23 cellular contexts compared by ENCODE assay signal in the genomic region with DNA sequence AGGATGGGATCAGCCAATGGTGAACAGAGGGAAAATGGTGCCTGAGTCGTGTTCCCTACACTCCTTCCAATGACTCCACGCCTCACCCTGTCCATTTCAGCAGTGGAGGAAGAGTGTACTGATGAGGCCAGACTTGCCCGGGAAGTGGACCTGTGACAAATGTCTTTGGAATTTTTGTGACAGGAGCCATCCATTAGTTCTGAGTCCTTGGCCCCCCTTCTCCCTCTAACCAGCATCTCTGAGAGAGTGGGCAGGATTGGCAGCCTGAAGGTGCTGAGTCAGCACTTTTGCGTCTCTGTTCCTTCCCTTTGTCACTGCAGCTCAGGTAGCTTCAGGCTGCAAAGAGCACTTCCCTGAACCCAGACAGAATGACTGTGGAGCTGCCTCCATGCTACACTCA. TPM values are rescaled to one million over a fixed set of nuclear protein-coding genes. Genes with fewer than 3 reads are reported as not detected.
DNase-seq lines count a peak whose midpoint lies in the region; ATAC-seq and TF ChIP-seq lines count a peak whose summit lies in the region.
"Had no signal": no experiment of that assay in that cellular context is flagged by ENCODE, and none has a peak within 500 bp of the region (broad histone marks: within the 10 kb centered on the region; RNA-seq: fewer than 3 reads in every experiment).

No MANE protein-coding gene starts in this region.

- H3K4me3 ChIP-seq in GM23338 (no peak overlapping the region), kidney epithelial cell (ENCODE audit: low read depth, low read length) (no peak overlapping the region), testis (no peak overlapping the region)
- H3K4me3 ChIP-seq: lower lobe of right lung, ovary had no signal

- no peaks in the 10 kb centered on the region for H4K20me1 ChIP-seq in GM23338 (replicated peaks; ENCODE audit: insufficient read depth)

- H3K4me1 ChIP-seq in GM23338 (ENCODE audit: insufficient read depth), result peaks cover 10% of the 10 kb centered on the region; the same call in 1 of the 2 replicates
- no peaks in the 10 kb centered on the region for H3K4me1 ChIP-seq in testis
- H3K4me1 ChIP-seq: lower lobe of right lung had no signal

- no peaks in the 10 kb centered on the region for H3K9me3 ChIP-seq in testis
- H3K9me3 ChIP-seq: lower lobe of right lung, ovary had no signal

- no peaks in the 10 kb centered on the region for H3F3A ChIP-seq in GM23338 (replicated peaks; ENCODE audit: low read depth)

- H3K27ac ChIP-seq in GM23338 (ENCODE audit: low read depth) (no peak overlapping the region), testis (no peak overlapping the region)
- H3K27ac ChIP-seq: lower lobe of right lung, ovary had no signal

- no peaks in the 10 kb centered on the region for H3K79me2 ChIP-seq in GM23338 (replicated peaks; ENCODE audit: insufficient read depth)

- WGBS in testis, 2 donors, result 66 to 76% methylated on average over 4 of the region's 4 CpGs

- H3K36me3 Mint-ChIP-seq in GM23338 (ENCODE audit: low read depth) (no peaks in the 10 kb centered on the region), natural killer cell (no peaks in the 10 kb centered on the region)
- H3K36me3 Mint-ChIP-seq: immature natural killer cell had no signal

- intact Hi-C loops in testis (cut with DNase I; ENCODE audit: low total_unique reads), result no loop called here
- intact Hi-C loops in natural killer cell (cut with micrococcal nuclease), result no loop called here

- DNase-seq in AG08395 (ENCODE audit: low spot score) (peak; percentile 45), GM23338 (ENCODE audit: low spot score) (peak; percentile 14), SW480 (ENCODE audit: low spot score) (peak; percentile 40), kidney epithelial cell (ENCODE audit: low read depth) (peak; percentile 28), testis (no peak), natural killer cell (no peak)
- DNase-seq: activated CD4-positive, alpha-beta T cell treated with anti-CD3 and anti-CD28 coated beads for 36 hours; activated CD8-positive, alpha-beta memory T cell treated with anti-CD3 and anti-CD28 coated beads, Interleukin-2, amount 50 U/mL, for 4 hours; activated gamma-delta T cell; amygdala; effector memory CD4-positive, alpha-beta T cell; immature natural killer cell; KG1; lower lobe of right lung; NCI-H1092 treated with DMSO at 0.1 percent for 48 hours; NCI-H82; stimulated activated CD4-positive, alpha-beta T cell treated with anti-CD3 and anti-CD28 coated beads, Interleukin-4, amount 100 ng/mL, for 1 hour had no signal

- H3K4me3 Mint-ChIP-seq in GM23338 (no peak overlapping the region), natural killer cell (no peak overlapping the region)
- H3K4me3 Mint-ChIP-seq: activated CD4-positive, alpha-beta T cell treated with anti-CD3 and anti-CD28 coated beads for 36 hours; immature natural killer cell had no signal

- no peaks in the 10 kb centered on the region for H3K36me3 ChIP-seq in GM23338 (ENCODE audit: insufficient read depth)
- H3K36me3 ChIP-seq in kidney epithelial cell (ENCODE audit: control insufficient read depth, insufficient read depth, low read length), result no peaks in the 10 kb centered on the region
- no peaks in the 10 kb centered on the region for H3K36me3 ChIP-seq in testis (ENCODE audit: low read depth, missing control alignments)
- H3K36me3 ChIP-seq: lower lobe of right lung, ovary had no signal

- H3K9me3 Mint-ChIP-seq in GM23338 (no peaks in the 10 kb centered on the region), natural killer cell (no peaks in the 10 kb centered on the region)

- peak; percentile 14; the same call in 2 of the 3 replicates for ATAC-seq in GM23338
- ATAC-seq in HG02623 (IDR thresholded peaks at IDR 0.05; ENCODE audit: unreplicated experiment), result no peak
- no peak for ATAC-seq in natural killer cell
- ATAC-seq in GM21529 (IDR thresholded peaks at IDR 0.05; ENCODE audit: unreplicated experiment), result no peak
- ATAC-seq: activated CD4-positive, alpha-beta T cell treated with anti-CD3 and anti-CD28 coated beads for 36 hours; SK-N-SH treated with all-trans-retinoic acid at 6 μM for 48 hours had no signal

- no peak overlapping the region for H3K4me2 ChIP-seq in GM23338

- peaks cover 14% of the 10 kb centered on the region for H3K4me1 Mint-ChIP-seq in GM23338
- H3K4me1 Mint-ChIP-seq in natural killer cell, result no peaks in the 10 kb centered on the region
- H3K4me1 Mint-ChIP-seq: activated CD4-positive, alpha-beta T cell treated with anti-CD3 and anti-CD28 coated beads for 36 hours; immature natural killer cell had no signal

- peaks cover 6% of the 10 kb centered on the region for H3K27me3 Mint-ChIP-seq in GM23338 (ENCODE audit: insufficient read depth, low read depth, poor library complexity)
- peaks cover 30 to 35% of the 10 kb centered on the region in 2 donors for H3K27me3 Mint-ChIP-seq in natural killer cell (ENCODE audit: low read depth in 2 of 2)

- no peak for TF ChIP-seq POLR2A in testis (IDR thresholded peaks at IDR 0.05)

- H3K27ac Mint-ChIP-seq in GM23338 (peak overlapping the region; percentile 60; the same call in 1 of the 2 replicates), natural killer cell (no peak overlapping the region)
- H3K27ac Mint-ChIP-seq: activated CD4-positive, alpha-beta T cell treated with anti-CD3 and anti-CD28 coated beads for 36 hours; immature natural killer cell had no signal

- H3K9me2 ChIP-seq in GM23338 (ENCODE audit: insufficient read depth), result no peaks in the 10 kb centered on the region

- H3K27me3 ChIP-seq in GM23338 (ENCODE audit: insufficient read depth) (no peaks in the 10 kb centered on the region), kidney epithelial cell (ENCODE audit: control insufficient read depth, insufficient read depth, low read length) (no peaks in the 10 kb centered on the region), testis (no peaks in the 10 kb centered on the region)
- H3K27me3 ChIP-seq: ovary had no signal

- no peak for TF ChIP-seq CTCF in GM23338 (conservative IDR thresholded peaks at IDR 0.05; ENCODE audit: low read depth in 2 of 2)
- no peak for TF ChIP-seq CTCF in kidney epithelial cell (IDR thresholded peaks at IDR 0.05; ENCODE audit: insufficient read depth, low read length, poor library complexity, severe bottlenecking)
- no peak for TF ChIP-seq CTCF in testis (IDR thresholded peaks at IDR 0.05)
- no peak for TF ChIP-seq CTCF in natural killer cell (IDR thresholded peaks at IDR 0.05)

- peak overlapping the region; percentile 80; the same call in 1 of the 2 replicates for H2AFZ ChIP-seq in GM23338

TF ChIP-seq in GM23338, 12 proteins besides CTCF, POLR2A, EP300 and RAD21:
- TF ChIP-seq EZH2phosphoT487 (IDR thresholded peaks at IDR 0.05; ENCODE audit: unreplicated experiment) (no peak), EZH2 (IDR thresholded peaks at IDR 0.05; ENCODE audit: low read depth, unreplicated experiment) (no peak), JUNB (IDR thresholded peaks at IDR 0.05; ENCODE audit: unreplicated experiment) (no peak), ZNF114 (CRISPR knock-in tag; IDR thresholded peaks at IDR 0.05) (no peak)
- TF ChIP-seq, protein P1, sequence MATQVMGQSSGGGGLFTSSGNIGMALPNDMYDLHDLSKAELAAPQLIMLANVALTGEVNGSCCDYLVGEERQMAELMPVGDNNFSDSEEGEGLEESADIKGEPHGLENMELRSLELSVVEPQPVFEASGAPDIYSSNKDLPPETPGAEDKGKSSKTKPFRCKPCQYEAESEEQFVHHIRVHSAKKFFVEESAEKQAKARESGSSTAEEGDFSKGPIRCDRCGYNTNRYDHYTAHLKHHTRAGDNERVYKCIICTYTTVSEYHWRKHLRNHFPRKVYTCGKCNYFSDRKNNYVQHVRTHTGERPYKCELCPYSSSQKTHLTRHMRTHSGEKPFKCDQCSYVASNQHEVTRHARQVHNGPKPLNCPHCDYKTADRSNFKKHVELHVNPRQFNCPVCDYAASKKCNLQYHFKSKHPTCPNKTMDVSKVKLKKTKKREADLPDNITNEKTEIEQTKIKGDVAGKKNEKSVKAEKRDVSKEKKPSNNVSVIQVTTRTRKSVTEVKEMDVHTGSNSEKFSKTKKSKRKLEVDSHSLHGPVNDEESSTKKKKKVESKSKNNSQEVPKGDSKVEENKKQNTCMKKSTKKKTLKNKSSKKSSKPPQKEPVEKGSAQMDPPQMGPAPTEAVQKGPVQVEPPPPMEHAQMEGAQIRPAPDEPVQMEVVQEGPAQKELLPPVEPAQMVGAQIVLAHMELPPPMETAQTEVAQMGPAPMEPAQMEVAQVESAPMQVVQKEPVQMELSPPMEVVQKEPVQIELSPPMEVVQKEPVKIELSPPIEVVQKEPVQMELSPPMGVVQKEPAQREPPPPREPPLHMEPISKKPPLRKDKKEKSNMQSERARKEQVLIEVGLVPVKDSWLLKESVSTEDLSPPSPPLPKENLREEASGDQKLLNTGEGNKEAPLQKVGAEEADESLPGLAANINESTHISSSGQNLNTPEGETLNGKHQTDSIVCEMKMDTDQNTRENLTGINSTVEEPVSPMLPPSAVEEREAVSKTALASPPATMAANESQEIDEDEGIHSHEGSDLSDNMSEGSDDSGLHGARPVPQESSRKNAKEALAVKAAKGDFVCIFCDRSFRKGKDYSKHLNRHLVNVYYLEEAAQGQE (IDR thresholded peaks at IDR 0.05; ENCODE audit: unreplicated experiment), result no peak

RNA-seq across cellular contexts. Expression of a gene that starts 30.8 kb away (rescaled TPM):
- total RNA-seq in GM23338 (2014; rRNA removed; shearing (Covaris generic)), result 0.07 TPM in 1 of 2 replicates, not detected in the other
- polyA plus RNA-seq in GM23338 (2016; fragmentation: Nextera tagmentation; extraction: Ambion mirVana) (0.10 TPM in 1 of 2 replicates, not detected in the other), testis (ENCODE audit: insufficient read depth, low read depth, low replicate concordance) (18.0 TPM)
- total RNA-seq in kidney epithelial cell (6.7 and 8.8 TPM in 2 replicates), testis (1 to 10 TPM; 4.2 to 6.1 TPM), natural killer cell (not detected)
- total RNA-seq: activated CD4-positive, alpha-beta T cell treated with anti-CD3 and anti-CD28 coated beads for 36 hours; fibroblast of lung; skeletal muscle tissue had no signal

Comparison
In these comparisons a context has a peak if more than half of its experiments do, and no peak if none do; other contexts are left out.
1. DNase-seq: peak in AG08395 (single experiment), GM23338 (single experiment), SW480 (single experiment) and kidney epithelial cell (single experiment); none in testis (single experiment) and natural killer cell (single experiment).